In the genomic region with DNA sequence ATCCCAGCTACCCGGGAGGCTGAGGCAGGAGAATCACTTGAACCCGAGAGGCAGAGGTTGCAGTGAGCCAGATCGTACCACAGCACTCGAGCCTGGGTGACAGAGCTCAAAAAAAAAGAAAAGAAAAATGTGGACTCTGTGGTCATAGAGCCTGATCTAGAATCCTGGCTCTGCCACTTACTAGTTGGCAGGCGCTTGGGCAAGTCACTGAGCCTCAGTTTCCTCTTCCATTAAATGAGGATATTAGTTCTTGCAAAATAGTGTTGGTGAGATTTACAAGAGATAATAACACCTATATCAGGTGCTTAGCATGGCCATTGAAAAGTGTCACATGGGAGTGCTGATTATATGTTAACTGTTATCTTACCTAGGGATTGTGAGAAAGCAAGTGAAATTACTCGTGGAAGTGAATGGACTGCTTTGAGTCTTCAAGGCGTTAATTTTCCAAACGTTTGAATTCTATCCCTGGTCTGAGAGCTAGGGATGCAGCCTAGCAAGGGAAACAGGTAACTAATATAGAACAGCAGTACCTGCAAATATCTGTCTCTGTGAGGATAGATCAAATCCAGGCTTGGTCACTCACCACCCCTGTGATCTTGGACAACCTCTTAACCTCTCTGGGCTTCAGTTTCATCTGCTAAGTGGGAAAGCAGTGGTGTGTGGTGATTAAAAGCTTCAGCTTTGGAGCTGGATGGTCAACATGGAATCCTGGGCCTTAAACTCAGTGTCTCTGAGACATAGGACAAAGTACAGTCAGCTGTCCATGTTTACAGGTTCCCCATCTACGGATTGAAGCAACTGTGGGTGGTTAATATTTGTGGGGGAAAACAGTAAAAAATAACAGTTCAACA, we compare ENCODE assay signal across 8 cellular contexts.
DNase-seq lines count a peak whose midpoint lies in the region; ATAC-seq, FAIRE-seq and TF ChIP-seq lines count a peak whose summit lies in the region.

No MANE protein-coding gene starts in this region.

- H3K9me3 Mint-ChIP-seq in dendritic cell treated with granulocyte-macrophage colony-stimulating factor and Interleukin-4, amounts not matched to agents 40 ng/mL and 50 ng/mL, for 4 days: no peaks in the 10 kb centered on the region

- no peaks in the 10 kb centered on the region; a peak in 1 of 22 replicates for H3K9me3 ChIP-seq in BLaER1 treated with 17β-estradiol and CSF1 and Interleukin-3, amounts not matched to agents 10 nM and 100 nM (replicated peaks in 1 of 11)
- no peaks in the 10 kb centered on the region for H3K9me3 ChIP-seq in MM.1S (replicated peaks; ENCODE audit: insufficient read depth, low read length)
- H3K9me3 ChIP-seq in neuron (ENCODE audit: low read length): no peaks in the 10 kb centered on the region

- intact Hi-C loops in dendritic cell treated with granulocyte-macrophage colony-stimulating factor and Interleukin-4, amounts not matched to agents 40 ng/mL and 50 ng/mL, for 4 days (cut with micrococcal nuclease): loop anchor here (5.0 kb wide), 2 partner anchors 32 to 48 kb away; no protein-coding TSS in a partner anchor

- no peaks in the 10 kb centered on the region for H4K20me1 ChIP-seq in BLaER1 treated with 17β-estradiol and CSF1 and Interleukin-3, amounts not matched to agents 10 nM and 100 nM
- no peaks in the 10 kb centered on the region for H4K20me1 ChIP-seq in MM.1S (ENCODE audit: insufficient read depth, low read length)

- FAIRE-seq in urothelium cell line (lab: Jason Lieb, UNC): no peak

- peak overlapping the region; percentile 67 to 95 (median 79) for H3K4me2 ChIP-seq in BLaER1 treated with 17β-estradiol and CSF1 and Interleukin-3, amounts not matched to agents 10 nM and 100 nM
- peak overlapping the region; percentile 56; the same call in 1 of the 2 replicates for H3K4me2 ChIP-seq in MM.1S (ENCODE audit: low read depth, low read length)

- H3K9ac ChIP-seq in BLaER1 treated with 17β-estradiol and CSF1 and Interleukin-3, amounts not matched to agents 10 nM and 100 nM: peak overlapping the region in 1 of 11 experiments; percentile 81; a peak in 2 of 22 replicates
- no peak overlapping the region for H3K9ac ChIP-seq in MM.1S (ENCODE audit: low read length)

- H3K4me3 Mint-ChIP-seq in dendritic cell treated with granulocyte-macrophage colony-stimulating factor and Interleukin-4, amounts not matched to agents 40 ng/mL and 50 ng/mL, for 4 days: peak overlapping the region; percentile 97

- no peaks in the 10 kb centered on the region for H3K9me2 ChIP-seq in MM.1S (replicated peaks; ENCODE audit: insufficient read depth, low read length)

- H3K4me3 ChIP-seq in BLaER1 treated with 17β-estradiol and CSF1 and Interleukin-3, amounts not matched to agents 10 nM and 100 nM: peak overlapping the region; percentile 68 to 91 (median 77)
- H3K4me3 ChIP-seq in MM.1S (ENCODE audit: low read length): no peak overlapping the region
- peak overlapping the region; percentile 58 for H3K4me3 ChIP-seq in neuron (ENCODE audit: low read length)

- no peak for TF ChIP-seq CTCF in MM.1S (IDR thresholded peaks at IDR 0.05; ENCODE audit: low read length)

- DNase-seq in MM.1S (no peak), urothelium cell line (ENCODE audit: low spot score) (no peak), activated gamma-delta T cell (lab: John Stamatoyannopoulos, UW) (no peak), NCI-H2196 (lab: John Stamatoyannopoulos, UW; ENCODE audit: unreplicated experiment) (no peak)

- H2AFZ ChIP-seq in MM.1S (ENCODE audit: low read length) (peak overlapping the region; percentile 94; the same call in 1 of the 2 replicates), neuron (ENCODE audit: low read depth, low read length) (peak overlapping the region; percentile 53)

- H3K27me3 Mint-ChIP-seq in dendritic cell treated with granulocyte-macrophage colony-stimulating factor and Interleukin-4, amounts not matched to agents 40 ng/mL and 50 ng/mL, for 4 days: no peaks in the 10 kb centered on the region

- ATAC-seq in HG03521 (IDR thresholded peaks at IDR 0.05; ENCODE audit: unreplicated experiment): no peak

- peak overlapping the region; percentile 73 to 87 (median 82); a peak in 21 of 22 replicates for H3K27ac ChIP-seq in BLaER1 treated with 17β-estradiol and CSF1 and Interleukin-3, amounts not matched to agents 10 nM and 100 nM
- H3K27ac ChIP-seq in MM.1S (ENCODE audit: low read length): no peak overlapping the region

- peaks cover 15 to 50% (median 34%) of the 10 kb centered on the region in 10 experiments for H3K4me1 ChIP-seq in BLaER1 treated with 17β-estradiol and CSF1 and Interleukin-3, amounts not matched to agents 10 nM and 100 nM
- no peaks in the 10 kb centered on the region for H3K4me1 ChIP-seq in MM.1S (ENCODE audit: low read length)
- H3K4me1 ChIP-seq in neuron (ENCODE audit: insufficient read depth, low read length): peaks cover 6% of the 10 kb centered on the region

- H3F3A ChIP-seq in MM.1S (ENCODE audit: insufficient read depth, low read length): no peaks in the 10 kb centered on the region; the same call in 1 of the 2 replicates

- H3K36me3 ChIP-seq in BLaER1 treated with 17β-estradiol and CSF1 and Interleukin-3, amounts not matched to agents 10 nM and 100 nM: no peaks in the 10 kb centered on the region
- H3K36me3 ChIP-seq in MM.1S (replicated peaks; ENCODE audit: insufficient read depth, low read length) (no peaks in the 10 kb centered on the region), neuron (ENCODE audit: insufficient read depth, low read length) (no peaks in the 10 kb centered on the region)

- H3K4me1 Mint-ChIP-seq in dendritic cell treated with granulocyte-macrophage colony-stimulating factor and Interleukin-4, amounts not matched to agents 40 ng/mL and 50 ng/mL, for 4 days (ENCODE audit: low read depth): peaks cover 43% of the 10 kb centered on the region

- H3K27me3 ChIP-seq in BLaER1 treated with 17β-estradiol and CSF1 and Interleukin-3, amounts not matched to agents 10 nM and 100 nM: no peaks in the 10 kb centered on the region
- H3K27me3 ChIP-seq in MM.1S (replicated peaks; ENCODE audit: insufficient read depth, low read length) (no peaks in the 10 kb centered on the region), neuron (ENCODE audit: insufficient read depth, low read length) (no peaks in the 10 kb centered on the region)

- no peaks in the 10 kb centered on the region for H3K79me2 ChIP-seq in MM.1S (ENCODE audit: low read length)

- H3K36me3 Mint-ChIP-seq in dendritic cell treated with granulocyte-macrophage colony-stimulating factor and Interleukin-4, amounts not matched to agents 40 ng/mL and 50 ng/mL, for 4 days (ENCODE audit: low read depth): peaks cover 15% of the 10 kb centered on the region

- H3K27ac Mint-ChIP-seq in dendritic cell treated with granulocyte-macrophage colony-stimulating factor and Interleukin-4, amounts not matched to agents 40 ng/mL and 50 ng/mL, for 4 days: peak overlapping the region; percentile 97
